ENCODE assay signal across 21 cellular contexts in the genomic region with DNA sequence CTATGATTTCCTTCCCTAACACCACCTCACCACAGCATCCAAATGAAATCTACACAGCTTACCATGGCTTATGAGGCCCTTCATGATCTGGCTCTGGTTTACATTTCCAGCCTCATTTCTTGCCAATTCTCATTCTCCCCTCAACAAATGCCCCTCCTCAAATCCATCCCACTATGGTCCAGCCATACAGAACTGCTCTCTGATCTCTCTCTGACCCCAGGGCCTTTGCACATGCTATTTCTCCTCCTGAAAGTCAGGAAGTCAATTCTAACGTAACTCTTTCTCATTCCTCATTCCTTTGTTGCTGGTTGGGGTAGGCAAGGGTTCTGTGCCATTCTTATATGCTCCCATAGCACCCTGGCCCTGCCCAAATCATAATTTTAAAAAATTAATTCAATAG.
"Had no signal": no experiment of that assay in that cellular context is flagged by ENCODE, and none has a peak within 500 bp of the region (broad histone marks: within the 10 kb centered on the region; RNA-seq: fewer than 3 reads in every experiment).

No MANE protein-coding gene starts in this region.

- FAIRE-seq: HTR-8/SVneo had no signal

- H3K4me3 Mint-ChIP-seq: T-cell had no signal

- H3K4me2 ChIP-seq: SK-N-SH had no signal

- H3K36me3 Mint-ChIP-seq: IgD-negative memory B cell, T-cell had no signal

- ATAC-seq: Panc1, PC-3, T-cell had no signal

- H3K27ac Mint-ChIP-seq: T-cell had no signal

- DNase-seq: NCI-H1092 treated with DMSO at 0.1 percent for 48 hours, NCI-H1436, NCI-H187, NCI-H2029, NCI-H2081 treated with DMSO at 0.1 percent for 48 hours, NCI-H2171, NCI-H226, NCI-H446, NCI-H510A, NCI-H524 treated with DMSO at 0.1 percent for 48 hours, NCI-H774, PC-3, SHP77, SK-N-SH, SW 1271, T-cell had no signal

- H3K9ac ChIP-seq: SK-N-SH had no signal

- H3K27ac ChIP-seq: HL-60, RWPE1 had no signal

- H3K9me3 ChIP-seq: SK-N-SH had no signal
